16 cellular contexts compared by ENCODE assay signal in the genomic region with DNA sequence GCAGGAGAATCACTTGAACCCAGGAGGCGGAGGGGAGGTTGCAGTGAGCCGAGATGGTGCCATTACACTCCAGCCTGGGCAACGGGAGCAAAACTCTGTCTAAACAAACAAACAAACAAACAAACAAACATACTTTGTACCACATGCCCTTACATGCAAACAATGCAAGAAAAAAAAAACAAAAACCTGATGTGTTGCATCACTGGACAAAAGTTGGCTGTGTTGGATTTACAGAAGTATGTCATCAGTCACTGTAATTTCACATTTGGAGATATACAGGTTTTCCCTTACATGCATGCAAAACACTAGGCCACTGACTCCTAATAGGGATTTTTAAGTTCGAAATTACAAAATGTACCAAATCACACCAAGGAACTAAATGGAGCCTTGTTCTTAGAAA.
"Had no signal": no experiment of that assay in that cellular context is flagged by ENCODE, and none has a peak within 500 bp of the region (broad histone marks: within the 10 kb centered on the region; RNA-seq: fewer than 3 reads in every experiment).

No MANE protein-coding gene starts in this region.

- H3K27me3 ChIP-seq: hepatocyte, spleen, tibial nerve, uterus had no signal

- H3K27me3 Mint-ChIP-seq: activated CD4-positive, alpha-beta T cell treated with anti-CD3 and anti-CD28 coated beads, Interleukin-2, amount 10 ng/mL, durations not matched to agents 24 days and 14 days; activated naive CD4-positive, alpha-beta T cell treated with anti-CD3 and anti-CD28 coated beads, Interleukin-2, amount 10 ng/mL, durations not matched to agents 7 days and 5 days; activated T-cell treated with anti-CD3 and anti-CD28 coated beads, Interleukin-2, amount 50 U/mL, for 24 hours; naive thymus-derived CD8-positive, alpha-beta T cell; stimulated activated naive B cell treated with anti-CD40 and anti-IgM and Interleukin-4, amounts not matched to agents 10 μg/mL and 1 μg/mL and 100 μg/mL, for 72 hours had no signal

- H3K4me3 ChIP-seq: hepatocyte, spleen, tibial nerve, uterus had no signal

- H3K27ac Mint-ChIP-seq: activated CD4-positive, alpha-beta T cell treated with anti-CD3 and anti-CD28 coated beads, Interleukin-2, amount 10 ng/mL, durations not matched to agents 24 days and 14 days; activated CD8-positive, alpha-beta T cell treated with anti-CD3 and anti-CD28 coated beads, Interleukin-2, amount 10 ng/mL, durations not matched to agents 7 days and 5 days; activated naive CD4-positive, alpha-beta T cell treated with anti-CD3 and anti-CD28 coated beads, Interleukin-2, amount 10 ng/mL, durations not matched to agents 7 days and 5 days; activated T-cell treated with anti-CD3 and anti-CD28 coated beads, Interleukin-2, amount 50 U/mL, for 24 hours; activated T-helper 2 cell treated with anti-CD3 and anti-CD28 coated beads, Interferon-gamma antibody, Interleukin-2, Interleukin-4, amounts not matched to agents 10 μg/mL and 5 μg/mL and 100 μg/mL, durations not matched to agents 14 hours and 24 hours and 36 hours; stimulated activated naive B cell treated with anti-CD40 and anti-IgM and Interleukin-4, amounts not matched to agents 10 μg/mL and 1 μg/mL and 100 μg/mL, for 72 hours had no signal

- H3K4me2 ChIP-seq: hepatocyte had no signal

- H3K36me3 Mint-ChIP-seq: activated naive CD4-positive, alpha-beta T cell treated with anti-CD3 and anti-CD28 coated beads, Interleukin-2, amount 10 ng/mL, durations not matched to agents 7 days and 5 days had no signal

- H3K9me3 ChIP-seq: spleen, tibial nerve, uterus had no signal

- H3K4me1 ChIP-seq: uterus had no signal

- ATAC-seq: activated CD8-positive, alpha-beta T cell treated with anti-CD3 and anti-CD28 coated beads, Interleukin-2, amount 10 ng/mL, durations not matched to agents 7 days and 5 days; left cardiac atrium; naive thymus-derived CD8-positive, alpha-beta T cell; sciatic nerve; stimulated activated naive B cell treated with anti-CD40 and anti-IgM and Interleukin-4, amounts not matched to agents 10 μg/mL and 1 μg/mL and 100 μg/mL, for 72 hours had no signal

- H3K4me3 Mint-ChIP-seq: activated CD4-positive, alpha-beta T cell treated with anti-CD3 and anti-CD28 coated beads, Interleukin-2, amount 10 ng/mL, durations not matched to agents 24 days and 14 days; activated CD8-positive, alpha-beta T cell treated with anti-CD3 and anti-CD28 coated beads, Interleukin-2, amount 10 ng/mL, durations not matched to agents 7 days and 5 days; activated naive CD4-positive, alpha-beta T cell treated with anti-CD3 and anti-CD28 coated beads, Interleukin-2, amount 10 ng/mL, durations not matched to agents 7 days and 5 days; activated T-cell treated with anti-CD3 and anti-CD28 coated beads, Interleukin-2, amount 50 U/mL, for 24 hours; naive thymus-derived CD8-positive, alpha-beta T cell; stimulated activated naive B cell treated with anti-CD40 and anti-IgM and Interleukin-4, amounts not matched to agents 10 μg/mL and 1 μg/mL and 100 μg/mL, for 72 hours had no signal

- H3K27ac ChIP-seq: hepatocyte, parathyroid adenoma, spleen, tibial nerve, uterus had no signal

- H3K9ac ChIP-seq: parathyroid adenoma had no signal

- H3K9me3 Mint-ChIP-seq: activated CD4-positive, alpha-beta T cell treated with anti-CD3 and anti-CD28 coated beads, Interleukin-2, amount 10 ng/mL, durations not matched to agents 24 days and 14 days; activated naive CD4-positive, alpha-beta T cell treated with anti-CD3 and anti-CD28 coated beads, Interleukin-2, amount 10 ng/mL, durations not matched to agents 7 days and 5 days; activated T-cell treated with anti-CD3 and anti-CD28 coated beads, Interleukin-2, amount 50 U/mL, for 24 hours; activated T-helper 2 cell treated with anti-CD3 and anti-CD28 coated beads, Interferon-gamma antibody, Interleukin-2, Interleukin-4, amounts not matched to agents 10 μg/mL and 5 μg/mL and 100 μg/mL, durations not matched to agents 14 hours and 24 hours and 36 hours; naive thymus-derived CD8-positive, alpha-beta T cell; stimulated activated naive B cell treated with anti-CD40 and anti-IgM and Interleukin-4, amounts not matched to agents 10 μg/mL and 1 μg/mL and 100 μg/mL, for 72 hours had no signal

- DNase-seq: activated CD8-positive, alpha-beta T cell treated with anti-CD3 and anti-CD28 coated beads, Interleukin-2, amount 10 ng/mL, durations not matched to agents 7 days and 5 days; activated naive CD4-positive, alpha-beta T cell treated with anti-CD3 and anti-CD28 coated beads, Interleukin-2, amount 10 ng/mL, durations not matched to agents 7 days and 5 days; activated T-cell treated with anti-CD3 and anti-CD28 coated beads, Interleukin-2, amount 50 U/mL, for 24 hours; foreskin fibroblast; left cardiac atrium; naive thymus-derived CD8-positive, alpha-beta T cell; spleen; stimulated activated CD4-positive, alpha-beta T cell treated with anti-CD3 and anti-CD28 coated beads, Interleukin-4, amount 100 ng/mL, for 4 hours; stimulated activated naive B cell treated with anti-CD40 and anti-IgM and Interleukin-4, amounts not matched to agents 10 μg/mL and 1 μg/mL and 100 μg/mL, for 72 hours; uterus had no signal

- H3K36me3 ChIP-seq: spleen, tibial nerve, uterus had no signal

- H2AFZ ChIP-seq: hepatocyte, parathyroid adenoma had no signal
